In genomic region chr18:32381761-32382160, GRCh38 we compare ENCODE assay signal across 20 cellular contexts.
DNase-seq lines count a peak whose midpoint lies in the region; ATAC-seq and TF ChIP-seq lines count a peak whose summit lies in the region.
"Had no signal": no experiment of that assay in that cellular context is flagged by ENCODE, and none has a peak within 500 bp of the region (broad histone marks: within the 10 kb centered on the region; RNA-seq: fewer than 3 reads in every experiment).

No MANE protein-coding gene starts in this region.

- H3K4me1 ChIP-seq in ACC112 (ENCODE audit: control insufficient read depth, insufficient read depth, low read length, unreplicated experiment): peaks cover 81% of the 10 kb centered on the region
- H3K4me1 ChIP-seq in adrenal gland (replicated peaks in 1 of 2): peaks cover 31 to 41% of the 10 kb centered on the region in 2 donors
- H3K4me1 ChIP-seq in esophagus (ENCODE audit: control insufficient read depth in 2 of 2, insufficient read depth in 2 of 2, low read length in 1 of 2): peaks cover 0 to 2% of the 10 kb centered on the region in 2 donors
- peaks cover 7% of the 10 kb centered on the region for H3K4me1 ChIP-seq in smooth muscle cell (ENCODE audit: low read depth)
- H3K4me1 ChIP-seq in colonic mucosa: no peaks in the 10 kb centered on the region

- peak overlapping the region; percentile 97 for H3K27ac ChIP-seq in ACC112 (ENCODE audit: low read depth, low read length)
- peak overlapping the region in 3 of 5 donors; percentile 65 to 77 (median 77) for H3K27ac ChIP-seq in adrenal gland
- H3K27ac ChIP-seq in esophagus (ENCODE audit: low read depth in 2 of 2, low read length in 1 of 2): peak overlapping the region; percentile 3 to 91
- H3K27ac ChIP-seq in smooth muscle cell (ENCODE audit: low read depth): peak overlapping the region; percentile 97
- H3K27ac ChIP-seq in colonic mucosa: no peak overlapping the region
- H3K27ac ChIP-seq: parathyroid adenoma had no signal

- peak overlapping the region; percentile 69 for H3K9ac ChIP-seq in smooth muscle cell (ENCODE audit: low read depth)
- H3K9ac ChIP-seq in colonic mucosa (ENCODE audit: low read depth in 2 of 2, low read length in 2 of 2): no peak overlapping the region
- H3K9ac ChIP-seq: parathyroid adenoma had no signal

- H4K20me1 ChIP-seq in smooth muscle cell (ENCODE audit: low read depth): no peaks in the 10 kb centered on the region

- TF ChIP-seq POLR2A in adrenal gland (IDR thresholded peaks at IDR 0.05): no peak

- H3K79me2 ChIP-seq in ACC112 (ENCODE audit: control insufficient read depth, insufficient read depth, low read length, unreplicated experiment) (no peaks in the 10 kb centered on the region), smooth muscle cell (ENCODE audit: low read depth) (no peaks in the 10 kb centered on the region)

- no peaks in the 10 kb centered on the region for H3K9me3 ChIP-seq in adrenal gland (replicated peaks in 1 of 3)
- no peaks in the 10 kb centered on the region for H3K9me3 ChIP-seq in esophagus (ENCODE audit: control insufficient read depth in 2 of 2, insufficient read depth in 1 of 2, low read depth in 1 of 2, low read length in 1 of 2)
- H3K9me3 ChIP-seq in smooth muscle cell (replicated peaks; ENCODE audit: low read depth): no peaks in the 10 kb centered on the region
- no peaks in the 10 kb centered on the region for H3K9me3 ChIP-seq in colonic mucosa

- intact Hi-C loops in adrenal gland (cut with DNase I): loop anchor here in 1 of 2 donors (10.0 kb wide), 1 partner anchor 83 kb away; no protein-coding TSS in a partner anchor
- intact Hi-C loops in colonic mucosa (cut with DNase I): no loop called here

- no peak for DNase-seq in adrenal gland
- no peak for DNase-seq in smooth muscle cell (lab: John Stamatoyannopoulos, UW; ENCODE audit: unreplicated experiment)
- DNase-seq in medulla oblongata (ENCODE audit: extremely low spot score): no peak
- DNase-seq in colonic mucosa: no peak
- no peak for DNase-seq in 8988T
- DNase-seq: activated CD4-positive, alpha-beta T cell treated with anti-CD3 and anti-CD28 coated beads for 48 hours; activated T-cell treated with anti-CD3 and anti-CD28 coated beads, Interleukin-2, amount 50 U/mL, for 4 hours; CD4-positive, alpha-beta memory T cell; cortex of kidney; endodermal cell; KG1; MM.1S; NCI-H2081; NCI-H446; stimulated activated CD4-positive, alpha-beta T cell treated with anti-CD3 and anti-CD28 coated beads, Interleukin-2, amount 100 ng/mL, for 24 hours had no signal

- H2AFZ ChIP-seq in ACC112 (ENCODE audit: low read length, unreplicated experiment) (no peak overlapping the region), smooth muscle cell (ENCODE audit: low read depth) (no peak overlapping the region)
- H2AFZ ChIP-seq: parathyroid adenoma had no signal

- H3K36me3 ChIP-seq in ACC112 (ENCODE audit: insufficient read depth, low read length): no peaks in the 10 kb centered on the region
- no peaks in the 10 kb centered on the region for H3K36me3 ChIP-seq in adrenal gland (replicated peaks in 1 of 2)
- H3K36me3 ChIP-seq in esophagus (ENCODE audit: control insufficient read depth in 2 of 2, insufficient read depth in 2 of 2, low read length in 1 of 2): peaks cover 0 to 3% of the 10 kb centered on the region in 2 donors
- no peaks in the 10 kb centered on the region for H3K36me3 ChIP-seq in smooth muscle cell (ENCODE audit: low read depth)
- no peaks in the 10 kb centered on the region for H3K36me3 ChIP-seq in colonic mucosa

- TF ChIP-seq CTCF in adrenal gland (IDR thresholded peaks at IDR 0.05) (no peak), smooth muscle cell (IDR thresholded peaks at IDR 0.05; ENCODE audit: borderline replicate concordance, insufficient read depth, poor library complexity, severe bottlenecking) (no peak), colonic mucosa (IDR thresholded peaks at IDR 0.05) (no peak)

- no peak for ATAC-seq in GM18861 (IDR thresholded peaks at IDR 0.05; ENCODE audit: unreplicated experiment)
- ATAC-seq: activated T-cell treated with anti-CD3 and anti-CD28 coated beads, Interleukin-2, amount 50 U/mL, for 4 hours; Right ventricle myocardium inferior had no signal

- H3K27me3 ChIP-seq in ACC112 (ENCODE audit: insufficient read depth, low read length): no peaks in the 10 kb centered on the region
- no peaks in the 10 kb centered on the region for H3K27me3 ChIP-seq in adrenal gland
- no peaks in the 10 kb centered on the region for H3K27me3 ChIP-seq in esophagus (ENCODE audit: control insufficient read depth in 1 of 2, insufficient read depth in 2 of 2, low read length in 2 of 2)
- H3K27me3 ChIP-seq in smooth muscle cell (ENCODE audit: low read depth): no peaks in the 10 kb centered on the region
- H3K27me3 ChIP-seq in colonic mucosa: no peaks in the 10 kb centered on the region

- 85 to 90% (median 88%) methylated on average over 2 of the region's 2 CpGs for WGBS in adrenal gland, 4 donors
- WGBS in esophagus, 2 donors: 78 to 88% methylated on average over 2 of the region's 2 CpGs
- WGBS in smooth muscle cell (ENCODE audit: low lambda C conversion rate): 75% methylated on average over 2 of the region's 2 CpGs

- H3K4me3 ChIP-seq in ACC112 (ENCODE audit: low read depth, low read length): no peak overlapping the region
- H3K4me3 ChIP-seq in adrenal gland: no peak overlapping the region
- H3K4me3 ChIP-seq in esophagus (ENCODE audit: low read depth in 1 of 2, low read length in 2 of 2): no peak overlapping the region
- H3K4me3 ChIP-seq in smooth muscle cell: no peak overlapping the region
- no peak overlapping the region for H3K4me3 ChIP-seq in colonic mucosa

- no peaks in the 10 kb centered on the region for H3F3A ChIP-seq in smooth muscle cell (ENCODE audit: low read depth)

- peak overlapping the region; percentile 28 for H3K4me2 ChIP-seq in smooth muscle cell
